7 cellular contexts compared by ENCODE assay signal in genomic region chr21:25708467-25709065, GRCh38. TPM values are rescaled to one million over a fixed set of nuclear protein-coding genes. Genes with fewer than 3 reads are reported as not detected.
DNase-seq lines count a peak whose midpoint lies in the region; ATAC-seq, FAIRE-seq and TF ChIP-seq lines count a peak whose summit lies in the region.

No MANE protein-coding gene starts in this region.

- TF ChIP-seq RAD21 in SK-N-SH (IDR thresholded peaks at IDR 0.05; ENCODE audit: low read length), result peak; percentile 76

- POLR2A ChIA-PET in SK-N-SH (lab: Yijun Ruan, JAX), result no interaction called here

- peaks cover 6% of the 10 kb centered on the region for H3F3A ChIP-seq in SK-N-SH (replicated peaks; ENCODE audit: insufficient read depth)

- H3K9me2 ChIP-seq in SK-N-SH, result no peaks in the 10 kb centered on the region

- intact Hi-C loops in adrenal gland (cut with DNase I), result loop anchor here in 1 of 2 donors (5.0 kb wide), 1 partner anchor 101 kb away; the partner anchor contains the start of gene MRPL39

- H3K4me1 ChIP-seq in SK-N-SH (ENCODE audit: control insufficient read depth in 1 of 2, insufficient read depth in 2 of 2, low read depth in 1 of 2, low read length in 1 of 2) (no peaks in the 10 kb centered on the region), adrenal gland (replicated peaks in 1 of 2) (no peaks in the 10 kb centered on the region)

- no peak for FAIRE-seq in HTR-8/SVneo (lab: Jason Lieb, UNC)

- no peak for ATAC-seq in HG03520 (IDR thresholded peaks at IDR 0.05; ENCODE audit: unreplicated experiment)

- TF ChIP-seq EP300 in SK-N-SH (IDR thresholded peaks at IDR 0.05; ENCODE audit: borderline replicate concordance in 1 of 2, low read depth in 1 of 2, low read length in 1 of 2), result no peak

- H3K4me2 ChIP-seq in SK-N-SH, result no peak overlapping the region

- H3K9me3 ChIP-seq in SK-N-SH, result no peaks in the 10 kb centered on the region
- H3K9me3 ChIP-seq in adrenal gland (replicated peaks in 1 of 3), result no peaks in the 10 kb centered on the region

- H3K36me3 ChIP-seq in SK-N-SH (replicated peaks in 1 of 2; ENCODE audit: control insufficient read depth in 1 of 2, insufficient read depth in 2 of 2, low read length in 1 of 2) (peaks cover 4 to 6% of the 10 kb centered on the region in 2 experiments), adrenal gland (replicated peaks in 1 of 2) (peaks cover 4 to 11% of the 10 kb centered on the region in 2 donors)

- no peak overlapping the region for H2AFZ ChIP-seq in SK-N-SH (ENCODE audit: low read depth)

- no peak overlapping the region for H3K9ac ChIP-seq in SK-N-SH

- peak; percentile 70 for TF ChIP-seq CTCF in GM10266 (IDR thresholded peaks at IDR 0.05; ENCODE audit: control insufficient read depth, insufficient read depth, low read depth, missing control alignments)
- TF ChIP-seq CTCF in SK-N-SH (IDR thresholded peaks at IDR 0.05), result peak; percentile 93
- peak; percentile 76 to 92 (median 84) for TF ChIP-seq CTCF in adrenal gland (IDR thresholded peaks at IDR 0.05)

- CTCF ChIA-PET in SK-N-SH (lab: Yijun Ruan, JAX), result interaction anchor here (0.6 to 5.4 kb wide), 15 partner anchors 9 to 100 kb away, joined by 3 to 75 read pairs (median 4); partner anchors contain the start of gene JAM2

- 45% methylated on average over 7 of the region's 7 CpGs for WGBS in SK-N-SH (ENCODE audit: low lambda C conversion rate)
- WGBS in adrenal gland, 4 donors, result 48 to 58% (median 56%) methylated on average over 7 of the region's 7 CpGs

- H3K27me3 ChIP-seq in SK-N-SH (ENCODE audit: insufficient read depth) (no peaks in the 10 kb centered on the region), adrenal gland (no peaks in the 10 kb centered on the region)

- TF ChIP-seq POLR2A in adrenal gland (IDR thresholded peaks at IDR 0.05), result no peak

- DNase-seq in GM10266 (ENCODE audit: extremely low spot score) (peak; percentile 50), HTR-8/SVneo (ENCODE audit: insufficient read length, low spot score) (peak; percentile 29), SK-N-SH (peak; percentile 47), adrenal gland (peak; percentile 24 to 78 (median 51)), iPS-NIHi11 (ENCODE audit: low spot score) (peak; percentile 25)
- peak; percentile 12 to 42 for DNase-seq in stimulated activated CD4-positive, alpha-beta T cell treated with anti-CD3 and anti-CD28 coated beads, Interleukin-1b, Interleukin-23, amount 100 ng/mL, for 4 hours (ENCODE audit: low read depth in 2 of 2)

- H3K4me3 ChIP-seq in SK-N-SH (ENCODE audit: low read depth in 2 of 2, low read length in 1 of 2), result no peak overlapping the region
- no peak overlapping the region for H3K4me3 ChIP-seq in adrenal gland

- H3K27ac ChIP-seq in SK-N-SH (ENCODE audit: low read depth in 2 of 2, low read length in 1 of 2), result no peak overlapping the region
- no peak overlapping the region for H3K27ac ChIP-seq in adrenal gland

- H3K79me2 ChIP-seq in SK-N-SH (ENCODE audit: insufficient read depth), result no peaks in the 10 kb centered on the region

- no peaks in the 10 kb centered on the region for H4K20me1 ChIP-seq in SK-N-SH (ENCODE audit: insufficient read depth)

TF ChIP-seq in SK-N-SH, 30 proteins besides CTCF, POLR2A, EP300 and RAD21:
- no peak for TF ChIP-seq ZBTB33 (IDR thresholded peaks at IDR 0.05; ENCODE audit: borderline replicate concordance, low read depth)
- peak; percentile 89 for TF ChIP-seq SMC3 (IDR thresholded peaks at IDR 0.05; ENCODE audit: low read depth, low read length)

RNA-seq across cellular contexts. Expression of gene ATP5PF, which starts 26.1 kb away (rescaled TPM):
- polyA plus RNA-seq in SK-N-SH (2012; rRNA removed) (277 and 307 TPM in 2 replicates), adrenal gland (100 to 1,000 TPM; 198 to 552 (median 296) TPM)
- polyA plus RNA-seq in SK-N-SH (2012; cell fraction: cytosol; rRNA removed), result 465 and 612 TPM in 2 replicates
- polyA plus RNA-seq in SK-N-SH (2012; cell fraction: nucleus; rRNA removed), result 43.6 and 56.1 TPM in 2 replicates
- total RNA-seq in adrenal gland, result 100 to 1,000 TPM in 7 of 8 donors, 10 to 100 TPM in 1; 88.5 to 245 (median 176) TPM

RNA-seq across cellular contexts. Expression of gene GABPA, which starts 26.2 kb away (rescaled TPM):
- polyA plus RNA-seq in SK-N-SH (2012; rRNA removed), result 6.2 and 7.9 TPM in 2 replicates
- polyA plus RNA-seq in SK-N-SH (2012; cell fraction: cytosol; rRNA removed), result 10.1 and 11.8 TPM in 2 replicates
- 5.6 and 10.4 TPM in 2 replicates for polyA plus RNA-seq in SK-N-SH (2012; cell fraction: nucleus; rRNA removed)
- 10 to 100 TPM; 15.3 to 33.0 (median 22.2) TPM for total RNA-seq in adrenal gland
- 10 to 100 TPM in 1 of 3 donors, 1 to 10 TPM in 2; 7.2 to 21.0 (median 9.0) TPM for polyA plus RNA-seq in adrenal gland
